ENCODE assay signal across 14 cellular contexts in genomic region chr12:49461221-49461620, GRCh38.
A peak's percentile ranks its signal among the peaks of the same experiment; 100 is the strongest.
DNase-seq lines count a peak whose midpoint lies in the region; ATAC-seq and TF ChIP-seq lines count a peak whose summit lies in the region.
"Had no signal": no experiment of that assay in that cellular context is flagged by ENCODE, and none has a peak within 500 bp of the region (broad histone marks: within the 10 kb centered on the region; RNA-seq: fewer than 3 reads in every experiment).

No MANE protein-coding gene starts in this region.

- H3K9me3 Mint-ChIP-seq in progenitor cell of endocrine pancreas (ENCODE audit: low read depth) (no peaks in the 10 kb centered on the region), type B pancreatic cell (no peaks in the 10 kb centered on the region)

- DNase-seq in HCT116 (ENCODE audit: low read depth, low spot score) (no peak), adipocyte (ENCODE audit: low read depth) (peak; percentile 7), hepatocyte (ENCODE audit: low spot score) (no peak), progenitor cell of endocrine pancreas (ENCODE audit: low spot score, unreplicated experiment) (no peak), type B pancreatic cell (ENCODE audit: extremely low spot score, unreplicated experiment) (no peak), COLO829 (ENCODE audit: low spot score) (no peak)
- DNase-seq in stimulated activated CD4-positive, alpha-beta T cell treated with anti-CD3 and anti-CD28 coated beads, Interleukin-4, amount 100 ng/mL, for 24 hours, result no peak
- DNase-seq: DMS53, MV-4-11, NCI-H1436, NCI-H2029, NCI-H2171 treated with DMSO at 0.1 percent for 48 hours, NCI-H446 treated with DMSO at 0.1 percent for 48 hours had no signal

- intact Hi-C loops in HCT116 (cut with micrococcal nuclease), result loop anchor here (5.0 kb wide), 1 partner anchor 69 kb away; no protein-coding TSS in a partner anchor

- H3K4me2 ChIP-seq in HCT116 (ENCODE audit: low read length), result no peak overlapping the region
- no peak overlapping the region for H3K4me2 ChIP-seq in hepatocyte

- H3K36me3 Mint-ChIP-seq in progenitor cell of endocrine pancreas (ENCODE audit: insufficient read depth) (peaks cover 13% of the 10 kb centered on the region), type B pancreatic cell (peaks cover 15% of the 10 kb centered on the region)

- no peak for TF ChIP-seq CTCF in HCT116 (IDR thresholded peaks at IDR 0.05 in 2 of 3, conservative IDR thresholded peaks at IDR 0.05 in 1 of 3; ENCODE audit: borderline replicate concordance in 1 of 3, insufficient read depth in 1 of 3, low read depth in 2 of 3, low read length in 2 of 3)
- no peak for TF ChIP-seq CTCF in hepatocyte (IDR thresholded peaks at IDR 0.05; ENCODE audit: poor library complexity)
- TF ChIP-seq CTCF in progenitor cell of endocrine pancreas (IDR thresholded peaks at IDR 0.05; ENCODE audit: unreplicated experiment), result no peak
- TF ChIP-seq CTCF in type B pancreatic cell (conservative IDR thresholded peaks at IDR 0.05), result no peak

- POLR2A ChIA-PET in HCT116 (lab: Charles Lee), result no interaction called here

- no peaks in the 10 kb centered on the region for H3K27me3 ChIP-seq in HCT116 (ENCODE audit: insufficient read depth, low read length)
- no peaks in the 10 kb centered on the region for H3K27me3 ChIP-seq in adipocyte (replicated peaks; ENCODE audit: control insufficient read depth, insufficient read depth, low read length)
- H3K27me3 ChIP-seq in hepatocyte, result no peaks in the 10 kb centered on the region
- H3K27me3 ChIP-seq: SJSA1 had no signal

- H3K27ac ChIP-seq in HCT116 (ENCODE audit: low read depth, low read length) (no peak overlapping the region), hepatocyte (peak overlapping the region; percentile 20)
- H3K27ac ChIP-seq: SJSA1 had no signal

- peak overlapping the region; percentile 85 for H3K27ac Mint-ChIP-seq in progenitor cell of endocrine pancreas
- H3K27ac Mint-ChIP-seq in type B pancreatic cell, result no peak overlapping the region

- no peak for ATAC-seq in HCT116

- H3K4me1 Mint-ChIP-seq in progenitor cell of endocrine pancreas (ENCODE audit: low read depth) (peaks cover 8% of the 10 kb centered on the region), type B pancreatic cell (ENCODE audit: unreplicated experiment) (peaks cover 21% of the 10 kb centered on the region)

- H3K4me1 ChIP-seq in HCT116 (ENCODE audit: control insufficient read depth in 1 of 2, insufficient read depth in 2 of 2, low read length in 2 of 2) (no peaks in the 10 kb centered on the region), adipocyte (ENCODE audit: control insufficient read depth, insufficient read depth, low read length) (no peaks in the 10 kb centered on the region), hepatocyte (ENCODE audit: insufficient read depth) (peaks cover 4% of the 10 kb centered on the region)
- H3K4me1 ChIP-seq: SJSA1 had no signal

- H3K36me3 ChIP-seq in HCT116 (ENCODE audit: control insufficient read depth in 1 of 2, insufficient read depth in 2 of 2, low read length in 2 of 2) (peaks cover 2 to 5% of the 10 kb centered on the region in 2 experiments; a peak in 1 of 4 replicates), adipocyte (ENCODE audit: control insufficient read depth, insufficient read depth, low read length, severe bottlenecking) (no peaks in the 10 kb centered on the region), hepatocyte (replicated peaks; ENCODE audit: insufficient read depth, low read depth) (peaks cover 3% of the 10 kb centered on the region)

- H3K9me2 ChIP-seq in HCT116 (ENCODE audit: insufficient read depth), result no peaks in the 10 kb centered on the region
- H3K9me2 ChIP-seq in hepatocyte (replicated peaks; ENCODE audit: insufficient read depth), result no peaks in the 10 kb centered on the region

- H3K9ac ChIP-seq in HCT116 (ENCODE audit: low read length) (no peak overlapping the region), adipocyte (ENCODE audit: low read length) (no peak overlapping the region)

- H2AFZ ChIP-seq in HCT116 (ENCODE audit: low read depth, low read length, poor library complexity, severe bottlenecking) (no peak overlapping the region), hepatocyte (no peak overlapping the region)

- no peak for TF ChIP-seq POLR2A in HCT116 (IDR thresholded peaks at IDR 0.05; ENCODE audit: borderline replicate concordance, extremely low read depth, insufficient read depth, insufficient read length)

- H3K79me2 ChIP-seq in HCT116 (ENCODE audit: insufficient read depth, low read length) (peaks cover 28% of the 10 kb centered on the region), hepatocyte (peaks cover 30% of the 10 kb centered on the region)

- H3K4me3 Mint-ChIP-seq in progenitor cell of endocrine pancreas (ENCODE audit: low read depth) (no peak overlapping the region), type B pancreatic cell (no peak overlapping the region)

- no peak for TF ChIP-seq RAD21 in HCT116 (IDR thresholded peaks at IDR 0.05; ENCODE audit: low read depth)

- CTCF ChIA-PET in HCT116 (lab: Charles Lee), result interaction anchor here (1.5 kb wide), 1 partner anchor 103 kb away, joined by 3 read pairs; no protein-coding TSS in a partner anchor

- no peaks in the 10 kb centered on the region for H3K27me3 Mint-ChIP-seq in progenitor cell of endocrine pancreas
- no peaks in the 10 kb centered on the region for H3K27me3 Mint-ChIP-seq in type B pancreatic cell

- RAD21 ChIA-PET in HCT116 (lab: Charles Lee; ENCODE audit: low non-redundant PET in 1 of 2, low total read pairs in 2 of 2, uncharacterized antibody in 2 of 2, unreplicated experiment in 2 of 2), result no interaction called here

- H4K20me1 ChIP-seq in HCT116 (ENCODE audit: insufficient read depth) (no peaks in the 10 kb centered on the region; the same call in none of the 2 replicates), hepatocyte (ENCODE audit: insufficient read depth, poor library complexity, severe bottlenecking) (no peaks in the 10 kb centered on the region)

- no peak overlapping the region for H3K4me3 ChIP-seq in HCT116 (replicated peaks in 1 of 2; ENCODE audit: low read depth in 1 of 2, low read length in 2 of 2)
- no peak overlapping the region for H3K4me3 ChIP-seq in adipocyte (ENCODE audit: low read length)
- no peak overlapping the region for H3K4me3 ChIP-seq in hepatocyte
- H3K4me3 ChIP-seq: SJSA1 had no signal

- H3K9me3 ChIP-seq in HCT116 (ENCODE audit: control insufficient read depth in 1 of 2, insufficient read depth in 1 of 2, low read depth in 1 of 2, low read length in 2 of 2), result no peaks in the 10 kb centered on the region
- no peaks in the 10 kb centered on the region for H3K9me3 ChIP-seq in adipocyte (ENCODE audit: control insufficient read depth, low read length)
- H3K9me3 ChIP-seq in hepatocyte (ENCODE audit: low read depth), result no peaks in the 10 kb centered on the region
- H3K9me3 ChIP-seq: SJSA1 had no signal

- WGBS in hepatocyte (ENCODE audit: low lambda C conversion rate, missing lambda C conversion rate), result 27% methylated on average over 1 of the region's 1 CpG

- TSS peak; percentile 26 for BruUV-seq in HCT116 (replicated peaks; lab: Mats Ljungman, UMichigan)

TF ChIP-seq in HCT116, 20 proteins besides CTCF, POLR2A, EP300 and RAD21 (continues in another document):
- TF ChIP-seq JUND (IDR thresholded peaks at IDR 0.05) (no peak), ZBTB33 (IDR thresholded peaks at IDR 0.05; ENCODE audit: extremely low read depth, insufficient replicate concordance, low read length) (no peak), CBX3 (IDR thresholded peaks at IDR 0.05; ENCODE audit: low read depth) (no peak), SIN3A (IDR thresholded peaks at IDR 0.05; ENCODE audit: low read depth) (no peak), SRF (IDR thresholded peaks at IDR 0.05; ENCODE audit: low read depth) (no peak), ELF1 (IDR thresholded peaks at IDR 0.05; ENCODE audit: borderline replicate concordance, low read depth) (no peak), ZNF274 (IDR thresholded peaks at IDR 0.05; ENCODE audit: low read depth, low read length) (no peak), REST (IDR thresholded peaks at IDR 0.05; ENCODE audit: low read depth) (no peak), EZH2phosphoT487 (IDR thresholded peaks at IDR 0.05; ENCODE audit: borderline replicate concordance) (no peak)
